In genomic region chr6:22151892-22152291, GRCh38 we compare ENCODE assay signal across 12 cellular contexts.
DNase-seq lines count a peak whose midpoint lies in the region; ATAC-seq and TF ChIP-seq lines count a peak whose summit lies in the region.
"Had no signal": no experiment of that assay in that cellular context is flagged by ENCODE, and none has a peak within 500 bp of the region (broad histone marks: within the 10 kb centered on the region; RNA-seq: fewer than 3 reads in every experiment).

No MANE protein-coding gene starts in this region.

- H3K36me3 ChIP-seq in BLaER1 (no peaks in the 10 kb centered on the region; the same call in 1 of the 2 replicates), KOPT-K1 (ENCODE audit: insufficient read depth, low read length) (peaks cover 20% of the 10 kb centered on the region), aorta (ENCODE audit: control insufficient read depth in 1 of 2, insufficient read depth in 2 of 2, low read length in 1 of 2) (no peaks in the 10 kb centered on the region)

- peak; percentile 7 for DNase-seq in superior temporal gyrus (ENCODE audit: extremely low spot score)
- no peak for DNase-seq in aorta
- no peak for DNase-seq in T-helper 9 cell
- DNase-seq in GM20000 (ENCODE audit: low spot score) = no peak
- DNase-seq: Calu3; CD4-positive, alpha-beta T cell; DMS 273 treated with DMSO at 0.1 percent for 48 hours; H9 had no signal

- peaks cover 10% of the 10 kb centered on the region for H3K36me3 Mint-ChIP-seq in brain

- H3K27me3 ChIP-seq in BLaER1 = no peaks in the 10 kb centered on the region
- no peaks in the 10 kb centered on the region for H3K27me3 ChIP-seq in aorta (ENCODE audit: control insufficient read depth in 1 of 2, insufficient read depth in 2 of 2, low read length in 1 of 2)

- 0 out of 2 replicates have a peak overlapping the region, but pooled peaks have one; percentile 68 for H3K4me2 ChIP-seq in BLaER1
- H3K4me2 ChIP-seq: GM23338 had no signal

- H4K20me1 ChIP-seq in BLaER1 = peaks cover 9% of the 10 kb centered on the region; the same call in 1 of the 2 replicates

- H3K9me3 ChIP-seq in BLaER1 (no peaks in the 10 kb centered on the region), KOPT-K1 (ENCODE audit: insufficient read depth, low read length, poor library complexity, severe bottlenecking) (no peaks in the 10 kb centered on the region), aorta (ENCODE audit: control insufficient read depth, low read length) (no peaks in the 10 kb centered on the region)

- no peak for ATAC-seq in aorta (ENCODE audit: low FRiP score)
- ATAC-seq: GM23338 had no signal

- H3K9me3 Mint-ChIP-seq in brain = no peaks in the 10 kb centered on the region
- H3K9me3 Mint-ChIP-seq: CD4-positive, alpha-beta T cell; GM23338; H9 had no signal

- intact Hi-C loops in aorta (cut with DNase I) = no loop called here

- H3K27ac ChIP-seq in BLaER1 (peak overlapping the region; percentile 84; the same call in 1 of the 2 replicates), KOPT-K1 (ENCODE audit: low read depth, low read length, poor library complexity, severe bottlenecking) (peak overlapping the region; percentile 46), aorta (ENCODE audit: low read depth in 1 of 2, low read length in 2 of 2) (no peak overlapping the region)

- no peaks in the 10 kb centered on the region for H3K27me3 Mint-ChIP-seq in brain

- TF ChIP-seq CTCF in brain (conservative IDR thresholded peaks at IDR 0.05) (no peak), GM20000 (IDR thresholded peaks at IDR 0.05; ENCODE audit: extremely low read depth, missing control alignments) (no peak)

- peak overlapping the region; percentile 28 to 99 (median 77) for H3K27ac Mint-ChIP-seq in brain
- H3K27ac Mint-ChIP-seq: CD4-positive, alpha-beta T cell; GM23338; H9 had no signal

- H3K4me1 Mint-ChIP-seq in brain = peaks cover 90% of the 10 kb centered on the region

- H3K4me3 ChIP-seq in BLaER1 (no peak overlapping the region), aorta (ENCODE audit: low read length in 2 of 2) (no peak overlapping the region)
- H3K4me3 ChIP-seq: GM23338 had no signal

- no peak overlapping the region for H3K9ac ChIP-seq in BLaER1

- peak overlapping the region in 1 of 5 experiments; percentile 29 for H3K4me3 Mint-ChIP-seq in brain
- H3K4me3 Mint-ChIP-seq: CD4-positive, alpha-beta T cell; GM23338; H9 had no signal

- H3K4me1 ChIP-seq in BLaER1 (peaks cover 85% of the 10 kb centered on the region), aorta (ENCODE audit: control insufficient read depth in 1 of 2, insufficient read depth in 2 of 2, low read length in 2 of 2) (peaks cover 0 to 2% of the 10 kb centered on the region in 2 donors)

- WGBS in aorta, 2 donors = 96 to 99% methylated on average over 1 of the region's 1 CpG

Comparison
In these comparisons a context has a peak if more than half of its experiments do, and no peak if none do; other contexts are left out.
1. H3K27ac ChIP-seq: peak in BLaER1 (single experiment) and KOPT-K1 (single experiment); none in aorta (0 of 2).